Comparison of ENCODE assay signal across 13 cellular contexts in genomic region chr18:33854827-33855139, GRCh38.
DNase-seq lines count a peak whose midpoint lies in the region; ATAC-seq and TF ChIP-seq lines count a peak whose summit lies in the region.
"Had no signal": no experiment of that assay in that cellular context is flagged by ENCODE, and none has a peak within 500 bp of the region (broad histone marks: within the 10 kb centered on the region; RNA-seq: fewer than 3 reads in every experiment).

No MANE protein-coding gene starts in this region.

- no peak for TF ChIP-seq CTCF in GM23338 (conservative IDR thresholded peaks at IDR 0.05; ENCODE audit: low read depth in 2 of 2)
- no peak for TF ChIP-seq CTCF in OCI-LY7 (conservative IDR thresholded peaks at IDR 0.05; ENCODE audit: low read length)
- TF ChIP-seq CTCF in right lobe of liver (IDR thresholded peaks at IDR 0.05): no peak

- intact Hi-C loops in OCI-LY7 (cut with micrococcal nuclease; ENCODE audit: unreplicated experiment) (loop anchor here (2.0 to 5.0 kb wide), 2 partner anchors 18 to 1052 kb away; no protein-coding TSS in a partner anchor), right lobe of liver (cut with DNase I) (no loop called here)

- no peaks in the 10 kb centered on the region for H3K9me3 Mint-ChIP-seq in GM23338
- peaks cover 3% of the 10 kb centered on the region for H3K9me3 Mint-ChIP-seq in activated naive CD8-positive, alpha-beta T cell treated with anti-CD3 and anti-CD28 coated beads for 36 hours
- H3K9me3 Mint-ChIP-seq: H9 had no signal

- peak overlapping the region; percentile 64 for H3K4me3 ChIP-seq in BLaER1
- H3K4me3 ChIP-seq in GM23338: no peak overlapping the region
- peak overlapping the region; percentile 74 for H3K4me3 ChIP-seq in OCI-LY7 (ENCODE audit: low read depth, low read length, poor library complexity, severe bottlenecking)
- H3K4me3 ChIP-seq in right lobe of liver: peak overlapping the region; percentile 5 to 28 (median 6)

- H3K36me3 ChIP-seq in BLaER1 (peaks cover 4% of the 10 kb centered on the region; the same call in 1 of the 2 replicates), GM23338 (ENCODE audit: insufficient read depth) (no peaks in the 10 kb centered on the region), OCI-LY7 (ENCODE audit: insufficient read depth, low read length) (peaks cover 25% of the 10 kb centered on the region), right lobe of liver (no peaks in the 10 kb centered on the region)

- H3K36me3 Mint-ChIP-seq in GM23338 (ENCODE audit: low read depth): no peaks in the 10 kb centered on the region
- no peaks in the 10 kb centered on the region for H3K36me3 Mint-ChIP-seq in activated naive CD8-positive, alpha-beta T cell treated with anti-CD3 and anti-CD28 coated beads for 36 hours
- H3K36me3 Mint-ChIP-seq: CD4-positive, CD25-positive, alpha-beta regulatory T cell; CD8-positive, alpha-beta memory T cell had no signal

- H3K9me2 ChIP-seq in GM23338 (ENCODE audit: insufficient read depth) (no peaks in the 10 kb centered on the region), OCI-LY7 (ENCODE audit: insufficient read depth, low read length) (no peaks in the 10 kb centered on the region)

- BruUV-seq in OCI-LY7 (replicated peaks; lab: Mats Ljungman, UMichigan): no TSS peak

- H3K27ac Mint-ChIP-seq in GM23338: 0 out of 2 replicates have a peak overlapping the region, but pooled peaks have one; percentile 15
- H3K27ac Mint-ChIP-seq in activated naive CD8-positive, alpha-beta T cell treated with anti-CD3 and anti-CD28 coated beads for 36 hours: no peak overlapping the region
- H3K27ac Mint-ChIP-seq: CD4-positive, CD25-positive, alpha-beta regulatory T cell; CD8-positive, alpha-beta memory T cell; H9 had no signal

- CTCF ChIA-PET in OCI-LY7 (lab: Charles Lee; ENCODE audit: unreplicated experiment): interaction anchor here (1.9 kb wide), 1 partner anchor 11 kb away, joined by 7 read pairs; no protein-coding TSS in a partner anchor

- H3K9me3 ChIP-seq in BLaER1 (peaks cover 11% of the 10 kb centered on the region), OCI-LY7 (ENCODE audit: low read length) (peaks cover 8% of the 10 kb centered on the region; the same call in 1 of the 2 replicates), right lobe of liver (no peaks in the 10 kb centered on the region)

- ATAC-seq in GM23338: no peak
- ATAC-seq in right lobe of liver: peak; percentile 61 to 87 (median 78)

- DNase-seq in GM23338 (ENCODE audit: low spot score): no peak
- peak; percentile 33 for DNase-seq in OCI-LY7 (ENCODE audit: low spot score)
- DNase-seq in right lobe of liver: no peak
- no peak for DNase-seq in SKM-1 (lab: John Stamatoyannopoulos, UW; ENCODE audit: unreplicated experiment)
- no peak for DNase-seq in activated naive CD8-positive, alpha-beta T cell treated with anti-CD3 and anti-CD28 coated beads for 36 hours
- DNase-seq in T1000 (lab: John Stamatoyannopoulos, UW): no peak
- DNase-seq: 8988T; C1 segment of cervical spinal cord; CD4-positive, CD25-positive, alpha-beta regulatory T cell; CD8-positive, alpha-beta memory T cell; COR-L47; H9 had no signal

- H3K79me2 ChIP-seq in GM23338 (replicated peaks; ENCODE audit: insufficient read depth) (no peaks in the 10 kb centered on the region), OCI-LY7 (ENCODE audit: insufficient read depth, low read depth, low read length) (peaks cover 69% of the 10 kb centered on the region; the same call in 1 of the 2 replicates)

- H4K20me1 ChIP-seq in BLaER1: no peaks in the 10 kb centered on the region
- no peaks in the 10 kb centered on the region for H4K20me1 ChIP-seq in GM23338 (replicated peaks; ENCODE audit: insufficient read depth)
- no peaks in the 10 kb centered on the region for H4K20me1 ChIP-seq in OCI-LY7 (ENCODE audit: insufficient read depth, low read length)

- H3K27ac ChIP-seq in BLaER1 (peak overlapping the region; percentile 92), GM23338 (ENCODE audit: low read depth) (no peak overlapping the region), OCI-LY7 (ENCODE audit: low read depth, low read length, poor library complexity, severe bottlenecking) (peak overlapping the region; percentile 100), right lobe of liver (no peak overlapping the region)

- WGBS in right lobe of liver (ENCODE audit: insufficient coverage, low coverage, low lambda C conversion rate, missing lambda C conversion rate): 17% methylated on average over 2 of the region's 2 CpGs

- peak overlapping the region; percentile 56 for H3K9ac ChIP-seq in BLaER1

- TF ChIP-seq POLR2A in right lobe of liver (IDR thresholded peaks at IDR 0.05): no peak

- peaks cover 4% of the 10 kb centered on the region; the same call in 2 of the 3 replicates for H3K4me1 Mint-ChIP-seq in GM23338
- no peaks in the 10 kb centered on the region for H3K4me1 Mint-ChIP-seq in activated naive CD8-positive, alpha-beta T cell treated with anti-CD3 and anti-CD28 coated beads for 36 hours
- H3K4me1 Mint-ChIP-seq: CD4-positive, CD25-positive, alpha-beta regulatory T cell; CD8-positive, alpha-beta memory T cell had no signal

- H2AFZ ChIP-seq in GM23338 (no peak overlapping the region), OCI-LY7 (ENCODE audit: low read length) (no peak overlapping the region)

- H3K4me3 Mint-ChIP-seq in GM23338: no peak overlapping the region
- no peak overlapping the region for H3K4me3 Mint-ChIP-seq in activated naive CD8-positive, alpha-beta T cell treated with anti-CD3 and anti-CD28 coated beads for 36 hours
- H3K4me3 Mint-ChIP-seq: CD4-positive, CD25-positive, alpha-beta regulatory T cell; CD8-positive, alpha-beta memory T cell; H9 had no signal

- H3K4me1 ChIP-seq in BLaER1 (peaks cover 28% of the 10 kb centered on the region), GM23338 (ENCODE audit: insufficient read depth) (no peaks in the 10 kb centered on the region), OCI-LY7 (ENCODE audit: insufficient read depth, low read length, poor library complexity, severe bottlenecking) (peaks cover 59% of the 10 kb centered on the region), right lobe of liver (no peaks in the 10 kb centered on the region)

- H3K27me3 Mint-ChIP-seq in GM23338 (ENCODE audit: insufficient read depth, low read depth, poor library complexity): no peaks in the 10 kb centered on the region
- no peaks in the 10 kb centered on the region for H3K27me3 Mint-ChIP-seq in activated naive CD8-positive, alpha-beta T cell treated with anti-CD3 and anti-CD28 coated beads for 36 hours
- H3K27me3 Mint-ChIP-seq: CD4-positive, CD25-positive, alpha-beta regulatory T cell had no signal

- no peaks in the 10 kb centered on the region for H3F3A ChIP-seq in GM23338 (replicated peaks; ENCODE audit: low read depth)

- no peaks in the 10 kb centered on the region for H3K27me3 ChIP-seq in BLaER1
- H3K27me3 ChIP-seq in GM23338 (ENCODE audit: insufficient read depth): no peaks in the 10 kb centered on the region
- H3K27me3 ChIP-seq in right lobe of liver: no peaks in the 10 kb centered on the region

- peak overlapping the region; percentile 61 for H3K4me2 ChIP-seq in BLaER1
- H3K4me2 ChIP-seq in GM23338: no peak overlapping the region
- H3K4me2 ChIP-seq in OCI-LY7 (ENCODE audit: low read length): peak overlapping the region; percentile 93

- POLR2A ChIA-PET in OCI-LY7 (lab: Charles Lee): interaction anchor here (0.5 to 8.9 kb wide), 5 partner anchors 12 to 80 kb away, joined by 3 to 133 read pairs (median 10); no protein-coding TSS in a partner anchor

TF ChIP-seq in GM23338, 12 proteins besides CTCF, POLR2A, EP300 and RAD21:
- no peak for TF ChIP-seq REST (IDR thresholded peaks at IDR 0.05; ENCODE audit: unreplicated experiment)
- no peak for TF ChIP-seq ZNF114 (CRISPR knock-in tag; IDR thresholded peaks at IDR 0.05)
TF ChIP-seq in GM23338: peak in this region for 0.

Comparison
In these comparisons a context has a peak if more than half of its experiments do, and no peak if none do; other contexts are left out.
1. H3K27ac ChIP-seq: peak in BLaER1 (single experiment) and OCI-LY7 (single experiment); none in GM23338 (single experiment) and right lobe of liver (0 of 3).